ENCODE assay signal across 22 cellular contexts in the genomic region with DNA sequence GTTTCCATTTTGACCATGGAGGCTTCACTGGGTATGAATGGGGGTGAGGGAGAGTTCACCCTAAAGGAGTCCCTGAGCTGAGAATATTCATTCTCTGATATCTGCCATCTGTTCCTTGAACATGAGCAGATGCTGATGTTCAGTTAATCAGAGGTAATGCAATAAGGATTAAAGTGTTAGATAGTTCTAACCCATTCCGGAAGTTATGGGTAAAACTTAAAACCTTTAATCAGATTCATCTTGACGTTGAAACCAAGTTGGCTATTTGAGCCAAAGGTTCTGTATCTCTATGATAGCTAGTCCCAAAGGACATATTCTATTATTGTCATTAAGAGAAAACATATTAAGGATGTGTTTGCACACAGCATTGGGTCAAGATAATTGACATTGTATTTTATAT.
"Had no signal": no experiment of that assay in that cellular context is flagged by ENCODE, and none has a peak within 500 bp of the region (broad histone marks: within the 10 kb centered on the region; RNA-seq: fewer than 3 reads in every experiment).

No MANE protein-coding gene starts in this region.

- H3K36me3 ChIP-seq: neural progenitor cell, pancreas, stomach, thoracic aorta had no signal

- H3K9me3 ChIP-seq: pancreas, stomach, thoracic aorta had no signal

- H2AFZ ChIP-seq: neural progenitor cell had no signal

- H3K9ac ChIP-seq: neural progenitor cell had no signal

- ATAC-seq: left colon; left ventricle myocardium superior; natural killer cell treated with Interleukin-12 subunit alpha and Interleukin-12 subunit beta and Interleukin-15 and Interleukin-18, amount 100 ng/mL, for 72 hours; pancreas; right cardiac atrium had no signal

- H3K4me2 ChIP-seq: neural progenitor cell had no signal

- DNase-seq: dorsolateral prefrontal cortex; effector CD8-positive, alpha-beta T cell; foreskin melanocyte; head of caudate nucleus; hippocampal formation; left colon; left ventricle myocardium superior; mesenchymal stem cell; midbrain; nucleus accumbens; pancreas; right cardiac atrium; small intestine; stimulated activated CD4-positive, alpha-beta T cell treated with anti-CD3 and anti-CD28 coated beads, Interleukin-12 subunit alpha, Interleukin-12 subunit beta, amount 100 ng/mL, for 4 hours; stimulated activated naive CD4-positive, alpha-beta T cell; stomach; substantia nigra; trophoblast cell had no signal

- H3K27me3 ChIP-seq: dorsolateral prefrontal cortex, neural progenitor cell, pancreas, stomach had no signal

- H3K27ac ChIP-seq: neural progenitor cell, pancreas, stomach, thoracic aorta had no signal

- H3K4me1 ChIP-seq: neural progenitor cell, pancreas, stomach had no signal

- H3K4me3 ChIP-seq: dorsolateral prefrontal cortex, lung, neural progenitor cell, pancreas, stomach, thoracic aorta had no signal
